21 cellular contexts compared by ENCODE assay signal in genomic region chr14:56881181-56881580, GRCh38.
"Had no signal": no experiment of that assay in that cellular context is flagged by ENCODE, and none has a peak within 500 bp of the region (broad histone marks: within the 10 kb centered on the region; RNA-seq: fewer than 3 reads in every experiment).

No MANE protein-coding gene starts in this region.

- H3K4me1 ChIP-seq: SJSA1 had no signal

- H3K9me3 ChIP-seq: SJSA1 had no signal

- DNase-seq: IMR-90, Karpas-422, KG1, MM.1S, NCI-H1092 treated with DMSO at 0.1 percent for 48 hours, NCI-H1436, NCI-H187, NCI-H2029, NCI-H2081 treated with DMSO at 0.1 percent for 48 hours, NCI-H2171, NCI-H226, NCI-H446, NCI-H510A, NCI-H524 treated with DMSO at 0.1 percent for 48 hours, NCI-H82, Right ventricle myocardium superior, RPMI8226, SIG-M5 had no signal

- H3K27me3 ChIP-seq: SJSA1 had no signal

- FAIRE-seq: RCC 7860 had no signal

- H3K27ac ChIP-seq: SJSA1, SK-N-MC had no signal

- H3K36me3 ChIP-seq: SJSA1 had no signal

- H3K4me3 ChIP-seq: SJSA1, SK-N-MC had no signal
